In the genomic region with DNA sequence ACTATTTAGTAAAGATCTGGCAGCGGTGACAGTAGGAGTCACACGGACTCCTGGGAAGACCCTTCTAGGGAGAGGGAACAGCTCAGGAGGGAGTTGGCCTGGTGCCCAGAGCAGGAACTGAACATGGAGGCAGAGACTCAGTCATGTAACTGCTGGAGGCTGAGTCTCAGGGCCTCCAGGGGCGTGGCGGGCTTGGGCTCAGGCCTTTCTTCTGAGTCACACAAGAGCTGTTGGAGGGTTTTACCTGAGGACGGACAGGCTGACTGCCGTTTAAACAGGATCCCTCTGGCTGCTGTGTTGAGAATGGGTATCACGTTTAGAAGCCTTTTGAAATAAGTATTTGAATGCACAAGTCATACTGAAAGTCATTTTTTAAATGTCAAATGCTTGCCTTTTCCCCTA, we compare ENCODE assay signal across 12 cellular contexts. TPM values are rescaled to one million over a fixed set of nuclear protein-coding genes. Genes with fewer than 3 reads are reported as not detected.
DNase-seq lines count a peak whose midpoint lies in the region; ATAC-seq, FAIRE-seq and TF ChIP-seq lines count a peak whose summit lies in the region.
"Had no signal": no experiment of that assay in that cellular context is flagged by ENCODE, and none has a peak within 500 bp of the region (broad histone marks: within the 10 kb centered on the region; RNA-seq: fewer than 3 reads in every experiment).

No MANE protein-coding gene starts in this region.

- TF ChIP-seq EP300 in A549 (IDR thresholded peaks at IDR 0.05) (no peak), esophagus muscularis mucosa (IDR thresholded peaks at IDR 0.05) (no peak)

- H3K4me2 ChIP-seq in A549 (peak overlapping the region; percentile 42), OCI-LY3 (ENCODE audit: low read length) (peak overlapping the region; percentile 66)

- no peak for TF ChIP-seq CTCF in A549 (IDR thresholded peaks at IDR 0.05)
- no peak for TF ChIP-seq CTCF in OCI-LY3 (IDR thresholded peaks at IDR 0.05; ENCODE audit: low read depth, low read length)
- no peak for TF ChIP-seq CTCF in esophagus muscularis mucosa (IDR thresholded peaks at IDR 0.05)

- no peaks in the 10 kb centered on the region for H4K20me1 ChIP-seq in OCI-LY3 (ENCODE audit: insufficient read depth, low read length)

- 3% methylated on average over 7 of the region's 7 CpGs for WGBS in A549 (ENCODE audit: missing lambda C conversion rate)
- 89% methylated on average over 7 of the region's 7 CpGs for WGBS in esophagus muscularis mucosa

- POLR2A ChIA-PET in A549 (lab: Yijun Ruan, JAX) = interaction anchor here (0.6 to 2.1 kb wide), 3 partner anchors 9 to 341 kb away, joined by 3 to 10 read pairs (median 3); no protein-coding TSS in a partner anchor

- no peak overlapping the region; the same call in 1 of the 2 replicates for H2AFZ ChIP-seq in OCI-LY3 (ENCODE audit: low read depth, low read length)

- H3K27me3 ChIP-seq in OCI-LY3 (ENCODE audit: low read depth, low read length) (peaks cover 2% of the 10 kb centered on the region; the same call in 1 of the 2 replicates), esophagus muscularis mucosa (no peaks in the 10 kb centered on the region)
- H3K27me3 ChIP-seq: upper lobe of left lung had no signal

- 0 out of 5 replicates have a peak, but pooled peaks of 1 of the 2 experiments have one; percentile 12 for TF ChIP-seq RAD21 in A549 (conservative IDR thresholded peaks at IDR 0.05 in 1 of 2, IDR thresholded peaks at IDR 0.05 in 1 of 2)

- H3K4me3 ChIP-seq in A549 (0 out of 3 replicates have a peak overlapping the region, but pooled peaks have one; percentile 14), OCI-LY3 (ENCODE audit: low read length) (peak overlapping the region; percentile 38; the same call in 1 of the 2 replicates), esophagus muscularis mucosa (no peak overlapping the region)
- H3K4me3 ChIP-seq: skin epidermis, upper lobe of left lung had no signal

- H3K4me1 ChIP-seq in A549 = peaks cover 85% of the 10 kb centered on the region
- H3K4me1 ChIP-seq in OCI-LY3 (ENCODE audit: low read length) = peaks cover 16% of the 10 kb centered on the region
- H3K4me1 ChIP-seq in esophagus muscularis mucosa = no peaks in the 10 kb centered on the region
- H3K4me1 ChIP-seq: upper lobe of left lung had no signal

- CTCF ChIA-PET in A549 (lab: Yijun Ruan, JAX) = interaction anchor here (1.0 to 1.5 kb wide), 5 partner anchors 9 to 68 kb away, joined by 3 to 6 read pairs (median 3); no protein-coding TSS in a partner anchor

- peak overlapping the region; percentile 98 to 99 for H3K27ac ChIP-seq in A549
- H3K27ac ChIP-seq in OCI-LY3 (ENCODE audit: low read length) = peak overlapping the region; percentile 53
- H3K27ac ChIP-seq in esophagus muscularis mucosa (replicated peaks in 1 of 4) = no peak overlapping the region
- H3K27ac ChIP-seq: skin epidermis, upper lobe of left lung had no signal

- H3K9me3 ChIP-seq in A549 = no peaks in the 10 kb centered on the region
- no peaks in the 10 kb centered on the region for H3K9me3 ChIP-seq in OCI-LY3 (ENCODE audit: insufficient read depth, low read length)
- H3K9me3 ChIP-seq in esophagus muscularis mucosa = no peaks in the 10 kb centered on the region
- H3K9me3 ChIP-seq: upper lobe of left lung had no signal

- intact Hi-C loops in esophagus muscularis mucosa (cut with DNase I) = no loop called here

- H3K36me3 ChIP-seq in OCI-LY3 (replicated peaks; ENCODE audit: low read depth, low read length) (no peaks in the 10 kb centered on the region), esophagus muscularis mucosa (no peaks in the 10 kb centered on the region)
- H3K36me3 ChIP-seq: upper lobe of left lung had no signal

- DNase-seq in A549 (ENCODE audit: low read depth in 1 of 2, low spot score in 1 of 2) (peak; percentile 69 to 92), ELR (ENCODE audit: low read depth) (peak; percentile 92), glomerular visceral epithelial cell (ENCODE audit: extremely low spot score) (peak; percentile 84), cerebellar nuclear complex (lab: John Stamatoyannopoulos, UW) (no peak), esophagus muscularis mucosa (ENCODE audit: extremely low spot score) (no peak), hypothalamus (lab: John Stamatoyannopoulos, UW) (no peak), SK-N-DZ (ENCODE audit: low spot score) (no peak)
- DNase-seq: effector CD8-positive, alpha-beta T cell; left ventricle myocardium superior had no signal

- H3K79me2 ChIP-seq in OCI-LY3 (ENCODE audit: low read length) = no peaks in the 10 kb centered on the region

- TF ChIP-seq POLR2A in A549 (IDR thresholded peaks at IDR 0.05; ENCODE audit: low read length) (no peak), esophagus muscularis mucosa (IDR thresholded peaks at IDR 0.05; ENCODE audit: low read depth) (no peak)

- no peak for FAIRE-seq in A549 (lab: Jason Lieb, UNC)

- H3K9ac ChIP-seq in OCI-LY3 (ENCODE audit: low read length) = peak overlapping the region; percentile 13; the same call in 1 of the 2 replicates

- ATAC-seq in A549 = peak; percentile 73 to 82
- ATAC-seq: left ventricle myocardium superior had no signal

TF ChIP-seq in A549, 52 proteins besides CTCF, POLR2A, EP300 and RAD21:
- TF ChIP-seq, protein P1, sequence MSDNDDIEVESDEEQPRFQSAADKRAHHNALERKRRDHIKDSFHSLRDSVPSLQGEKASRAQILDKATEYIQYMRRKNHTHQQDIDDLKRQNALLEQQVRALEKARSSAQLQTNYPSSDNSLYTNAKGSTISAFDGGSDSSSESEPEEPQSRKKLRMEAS (IDR thresholded peaks at IDR 0.05) = peak; percentile 50
- TF ChIP-seq, protein P2, sequence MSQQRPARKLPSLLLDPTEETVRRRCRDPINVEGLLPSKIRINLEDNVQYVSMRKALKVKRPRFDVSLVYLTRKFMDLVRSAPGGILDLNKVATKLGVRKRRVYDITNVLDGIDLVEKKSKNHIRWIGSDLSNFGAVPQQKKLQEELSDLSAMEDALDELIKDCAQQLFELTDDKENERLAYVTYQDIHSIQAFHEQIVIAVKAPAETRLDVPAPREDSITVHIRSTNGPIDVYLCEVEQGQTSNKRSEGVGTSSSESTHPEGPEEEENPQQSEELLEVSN (IDR thresholded peaks at IDR 0.05; ENCODE audit: borderline replicate concordance, low read depth) = no peak
- TF ChIP-seq EHF (CRISPR knock-in tag; IDR thresholded peaks at IDR 0.05) (no peak), ZC3H11A (IDR thresholded peaks at IDR 0.05) (no peak), GATA3 (IDR thresholded peaks at IDR 0.05; ENCODE audit: borderline replicate concordance) (peak; percentile 17; the same call in 1 of the 2 replicates), ZFP36 (IDR thresholded peaks at IDR 0.05; ENCODE audit: borderline replicate concordance, partially characterized antibody) (no peak), RCOR1 (IDR thresholded peaks at IDR 0.05; ENCODE audit: low read depth, low read length) (no peak), CHD4 (IDR thresholded peaks at IDR 0.05; ENCODE audit: borderline replicate concordance) (no peak), MAFK (IDR thresholded peaks at IDR 0.05; ENCODE audit: partially characterized antibody) (no peak), NPAS2 (CRISPR knock-in tag; IDR thresholded peaks at IDR 0.05; ENCODE audit: borderline replicate concordance) (no peak), RNF2 (IDR thresholded peaks at IDR 0.05; ENCODE audit: borderline replicate concordance, low read depth) (no peak), JUN (IDR thresholded peaks at IDR 0.05) (0 out of 5 replicates have a peak, but pooled peaks of 1 of the 2 experiments have one; percentile 33), EHMT2 (IDR thresholded peaks at IDR 0.05; ENCODE audit: low read depth) (no peak), MYC (IDR thresholded peaks at IDR 0.05; ENCODE audit: borderline replicate concordance, low read length) (no peak), SREBF2 (IDR thresholded peaks at IDR 0.05) (no peak), TP53 (CRISPR knock-in tag; IDR thresholded peaks at IDR 0.05) (no peak), FOSL2 (IDR thresholded peaks at IDR 0.05) (peak; percentile 24; the same call in 1 of the 2 replicates), FOSL2 (CRISPR knock-in tag; IDR thresholded peaks at IDR 0.05) (peak; percentile 67), KDM1A (IDR thresholded peaks at IDR 0.05; ENCODE audit: low read depth) (no peak), NR3C1 (IDR thresholded peaks at IDR 0.05) (no peak)
- TF ChIP-seq, protein P3, sequence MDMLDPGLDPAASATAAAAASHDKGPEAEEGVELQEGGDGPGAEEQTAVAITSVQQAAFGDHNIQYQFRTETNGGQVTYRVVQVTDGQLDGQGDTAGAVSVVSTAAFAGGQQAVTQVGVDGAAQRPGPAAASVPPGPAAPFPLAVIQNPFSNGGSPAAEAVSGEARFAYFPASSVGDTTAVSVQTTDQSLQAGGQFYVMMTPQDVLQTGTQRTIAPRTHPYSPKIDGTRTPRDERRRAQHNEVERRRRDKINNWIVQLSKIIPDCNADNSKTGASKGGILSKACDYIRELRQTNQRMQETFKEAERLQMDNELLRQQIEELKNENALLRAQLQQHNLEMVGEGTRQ (IDR thresholded peaks at IDR 0.05) = no peak
- TF ChIP-seq, protein P4, sequence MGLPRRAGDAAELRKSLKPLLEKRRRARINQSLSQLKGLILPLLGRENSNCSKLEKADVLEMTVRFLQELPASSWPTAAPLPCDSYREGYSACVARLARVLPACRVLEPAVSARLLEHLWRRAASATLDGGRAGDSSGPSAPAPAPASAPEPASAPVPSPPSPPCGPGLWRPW (IDR thresholded peaks at IDR 0.05) = no peak

RNA-seq across cellular contexts. Expression of a gene that starts 7.2 kb away (rescaled TPM):
- 41.6 and 42.6 TPM in 2 replicates for polyA plus RNA-seq in A549 (2011; rRNA removed)
- polyA plus RNA-seq in A549 (2012; cell fraction: cytosol; rRNA removed) = 35.1 and 45.9 TPM in 2 replicates
- 87.4 and 104 TPM in 2 replicates for polyA plus RNA-seq in A549 (2012; cell fraction: nucleus; rRNA removed)
- polyA plus RNA-seq in A549 (2017; fragmentation: RNase III; extraction: RNeasy Plus Mini Kit Qiagen cat#74134 plus additional on column Dnase treatment) = 45.5 to 48.0 TPM (median 46.1 TPM) in 3 replicates
- polyA minus RNA-seq in A549 (2011; rRNA and poly(A)+ RNA removed) = 38.4 and 46.6 TPM in 2 replicates
- total RNA-seq in esophagus muscularis mucosa = 100 to 1,000 TPM in 1 of 4 donors, 10 to 100 TPM in 3; 31.1 to 175 (median 63.8) TPM
- polyA plus RNA-seq in SK-N-DZ (2014; cell fraction: cytosol; rRNA removed) = 9.5 and 10.3 TPM in 2 replicates
- 8.1 and 8.4 TPM in 2 replicates for polyA plus RNA-seq in SK-N-DZ (2014; cell fraction: nucleus; rRNA removed)

Comparison
In these comparisons a context has a peak if more than half of its experiments do, and no peak if none do; other contexts are left out.
1. DNase-seq: peak in A549 (2 of 2), ELR (single experiment) and glomerular visceral epithelial cell (single experiment); none in cerebellar nuclear complex (0 of 2), esophagus muscularis mucosa (single experiment), hypothalamus (0 of 51) and SK-N-DZ (single experiment).
2. H3K27ac ChIP-seq: peak in A549 (2 of 2) and OCI-LY3 (single experiment); none in esophagus muscularis mucosa (0 of 4).
3. H3K4me3 ChIP-seq: peak in A549 (single experiment) and OCI-LY3 (single experiment); none in esophagus muscularis mucosa (0 of 4).